9 cellular contexts compared by ENCODE assay signal in genomic region chr13:109162248-109163051, GRCh38.
DNase-seq lines count a peak whose midpoint lies in the region; ATAC-seq, FAIRE-seq and TF ChIP-seq lines count a peak whose summit lies in the region.
"Had no signal": no experiment of that assay in that cellular context is flagged by ENCODE, and none has a peak within 500 bp of the region (broad histone marks: within the 10 kb centered on the region; RNA-seq: fewer than 3 reads in every experiment).

No MANE protein-coding gene starts in this region.

- no peaks in the 10 kb centered on the region for H3K27me3 ChIP-seq in lung (ENCODE audit: control insufficient read depth, insufficient read depth)

- no peak overlapping the region for H3K4me3 ChIP-seq in lung

- no peaks in the 10 kb centered on the region for H3K36me3 ChIP-seq in lung (ENCODE audit: control insufficient read depth in 2 of 2, insufficient read depth in 2 of 2, low read length in 2 of 2)

- no peak overlapping the region for H3K27ac ChIP-seq in lung (ENCODE audit: low read depth in 1 of 2, low read length in 1 of 2)

- no peak for FAIRE-seq in D721Med (lab: Jason Lieb, UNC)
- FAIRE-seq: islet of Langerhans had no signal

- H3K9me3 ChIP-seq in lung (ENCODE audit: control insufficient read depth in 2 of 2, insufficient read depth in 1 of 2, low read length in 1 of 2), result peaks cover 0 to 4% of the 10 kb centered on the region in 2 donors

- 49 to 63% methylated on average over 8 of the region's 8 CpGs for WGBS in lung, 2 donors

- no peak for TF ChIP-seq CTCF in lung (IDR thresholded peaks at IDR 0.05; ENCODE audit: control extremely low read depth, extremely low read depth)
- TF ChIP-seq CTCF in D721Med (IDR thresholded peaks at IDR 0.05; ENCODE audit: insufficient read depth, missing control alignments), result no peak

- ATAC-seq in HG02885 (IDR thresholded peaks at IDR 0.05; ENCODE audit: poor library complexity, unreplicated experiment) (peak; percentile 90), lung (ENCODE audit: insufficient read depth, low FRiP score) (peak; percentile 37)

- peaks cover 0 to 5% of the 10 kb centered on the region in 2 donors for H3K4me1 ChIP-seq in lung (ENCODE audit: control insufficient read depth in 2 of 2, insufficient read depth in 2 of 2, low read length in 2 of 2)

- peak; percentile 58 for DNase-seq in activated CD4-positive, alpha-beta T cell treated with anti-CD3 and anti-CD28 coated beads for 48 hours
- DNase-seq in activated CD4-positive, alpha-beta T cell treated with anti-CD3 and anti-CD28 coated beads for 1 hour, result no peak
- DNase-seq in NOMO-1 (lab: John Stamatoyannopoulos, UW; ENCODE audit: unreplicated experiment in 2 of 2) (peak; percentile 95 to 99), lung (ENCODE audit: low spot score) (no peak), SW480 (ENCODE audit: low spot score) (no peak), D721Med (ENCODE audit: insufficient read length, low spot score) (no peak)
- DNase-seq in central memory CD4-positive, alpha-beta T cell, result no peak

Comparison
In these comparisons a context has a peak if more than half of its experiments do, and no peak if none do; other contexts are left out.
1. DNase-seq: peak in activated CD4-positive, alpha-beta T cell treated with anti-CD3 and anti-CD28 coated beads for 48 hours (single experiment) and NOMO-1 (2 of 2); none in activated CD4-positive, alpha-beta T cell treated with anti-CD3 and anti-CD28 coated beads for 1 hour (single experiment), lung (single experiment), central memory CD4-positive, alpha-beta T cell (single experiment), SW480 (single experiment) and D721Med (single experiment).